ENCODE assay signal across 1 cellular context in genomic region chr16:87780385-87780989, GRCh38.
TF ChIP-seq lines count a peak whose summit lies in the region.

No MANE protein-coding gene starts in this region.

TF ChIP-seq in K562, 482 proteins besides CTCF, POLR2A, EP300 and RAD21 (continued from another document):
- peak; percentile 84 for TF ChIP-seq SPI1 (IDR thresholded peaks at IDR 0.05; ENCODE audit: borderline replicate concordance, low read depth, low read length)
- TF ChIP-seq CBX3 (IDR thresholded peaks at IDR 0.05; ENCODE audit: borderline replicate concordance in 1 of 2, low read length in 2 of 2) = no peak
